Comparison of ENCODE assay signal across 8 cellular contexts in genomic region chr11:64306876-64307622, GRCh38. TPM values are rescaled to one million over a fixed set of nuclear protein-coding genes. Genes with fewer than 3 reads are reported as not detected.
DNase-seq lines count a peak whose midpoint lies in the region; TF ChIP-seq lines count a peak whose summit lies in the region.

No MANE protein-coding gene starts in this region.

- no peak overlapping the region for H2AFZ ChIP-seq in neural progenitor cell (replicated peaks)

- peak overlapping the region; percentile 66 for H3K27ac ChIP-seq in CD4-positive, alpha-beta memory T cell (ENCODE audit: low read depth, low read length)
- H3K27ac ChIP-seq in neural progenitor cell = no peak overlapping the region

- no peaks in the 10 kb centered on the region for H3K27me3 ChIP-seq in CD4-positive, alpha-beta memory T cell (ENCODE audit: insufficient read depth, low read length)
- H3K27me3 ChIP-seq in NT2/D1 (ENCODE audit: insufficient read depth, insufficient read length) (peaks cover under 1% of the 10 kb centered on the region), neural progenitor cell (peaks cover 22% of the 10 kb centered on the region)

- peak overlapping the region; percentile 95 for H3K4me2 ChIP-seq in neural progenitor cell

- H3K4me3 ChIP-seq in CD4-positive, alpha-beta memory T cell (ENCODE audit: low read length in 2 of 2) = peak overlapping the region; percentile 33 to 75
- peak overlapping the region; percentile 82 for H3K4me3 ChIP-seq in NT2/D1 (ENCODE audit: insufficient read length, low read depth)
- H3K4me3 ChIP-seq in epithelial cell of proximal tubule (ENCODE audit: low read depth, low read length) = peak overlapping the region; percentile 82
- peak overlapping the region; percentile 87 for H3K4me3 ChIP-seq in neural progenitor cell

- H3K27me3 Mint-ChIP-seq in CD4-positive, alpha-beta memory T cell = peaks cover 0 to 1% of the 10 kb centered on the region in 2 donors
- H3K27me3 Mint-ChIP-seq in neural progenitor cell (ENCODE audit: insufficient read depth, low read depth) = peaks cover 13% of the 10 kb centered on the region

- H3K4me3 Mint-ChIP-seq in CD4-positive, alpha-beta memory T cell = peak overlapping the region; percentile 88 to 96 (median 94)
- H3K4me3 Mint-ChIP-seq in neural progenitor cell = peak overlapping the region; percentile 95

- DNase-seq in CD4-positive, alpha-beta memory T cell = no peak
- DNase-seq in NT2/D1 (ENCODE audit: low read depth, low spot score) (no peak), epithelial cell of proximal tubule (ENCODE audit: low read depth) (no peak), neural progenitor cell (ENCODE audit: low spot score) (peak; percentile 46), GM13976 (ENCODE audit: low spot score) (no peak), kidney glomerular epithelial cell (lab: John Stamatoyannopoulos, UW) (no peak), NCI-H1092 treated with DMSO at 0.1 percent for 48 hours (lab: John Stamatoyannopoulos, UW) (no peak), H4 (ENCODE audit: low spot score) (no peak)

- in situ Hi-C loops in GM13976 (cut with MboI; ENCODE audit: low sequenced_read_pairs, unreplicated experiment) = no loop called here

- H4K20me1 ChIP-seq in neural progenitor cell (ENCODE audit: low read depth) = peaks cover 18% of the 10 kb centered on the region

- intact Hi-C loops in CD4-positive, alpha-beta memory T cell (cut with micrococcal nuclease) = loop anchor here (10.0 kb wide), 1 partner anchor 302 kb away; no protein-coding TSS in a partner anchor

- H3F3A ChIP-seq in neural progenitor cell (ENCODE audit: low read depth) = peaks cover 14% of the 10 kb centered on the region

- H3K79me2 ChIP-seq in neural progenitor cell (ENCODE audit: low read depth) = peaks cover 18% of the 10 kb centered on the region

- H3K27ac Mint-ChIP-seq in CD4-positive, alpha-beta memory T cell = peak overlapping the region in 5 of 7 donors; percentile 19 to 95 (median 57)
- no peak overlapping the region for H3K27ac Mint-ChIP-seq in neural progenitor cell

- H3K4me1 ChIP-seq in CD4-positive, alpha-beta memory T cell (ENCODE audit: insufficient read depth, low read length) = peaks cover 22% of the 10 kb centered on the region
- H3K4me1 ChIP-seq in NT2/D1 (ENCODE audit: insufficient read depth, insufficient read length) (peaks cover 15% of the 10 kb centered on the region), neural progenitor cell (peaks cover 10% of the 10 kb centered on the region)

- peaks cover 0 to 15% of the 10 kb centered on the region in 2 donors for H3K36me3 Mint-ChIP-seq in CD4-positive, alpha-beta memory T cell
- no peaks in the 10 kb centered on the region for H3K36me3 Mint-ChIP-seq in neural progenitor cell

- no peaks in the 10 kb centered on the region for H3K36me3 ChIP-seq in CD4-positive, alpha-beta memory T cell (ENCODE audit: insufficient read depth, low read length)
- H3K36me3 ChIP-seq in NT2/D1 (ENCODE audit: insufficient read depth, insufficient read length, low read length) = peaks cover 18% of the 10 kb centered on the region
- H3K36me3 ChIP-seq in neural progenitor cell = no peaks in the 10 kb centered on the region

- POLR2A ChIA-PET in CD4-positive, alpha-beta memory T cell (lab: Charles Lee; ENCODE audit: partially characterized antibody) = interaction anchor here (1.2 to 8.6 kb wide), 5 partner anchors 10 to 101 kb away, joined by 3 to 192 read pairs (median 124); partner anchors contain the start of genes BAD, FERMT3, GPR137 and PRDX5

- peak overlapping the region; percentile 97 for H3K9ac ChIP-seq in NT2/D1 (ENCODE audit: insufficient read length, low read depth)
- H3K9ac ChIP-seq in neural progenitor cell = peak overlapping the region; percentile 44

- no peaks in the 10 kb centered on the region for H3K9me3 Mint-ChIP-seq in CD4-positive, alpha-beta memory T cell
- H3K9me3 Mint-ChIP-seq in neural progenitor cell = no peaks in the 10 kb centered on the region

- no peaks in the 10 kb centered on the region for H3K9me3 ChIP-seq in CD4-positive, alpha-beta memory T cell (ENCODE audit: control insufficient read depth in 1 of 2, low read length in 2 of 2)
- H3K9me3 ChIP-seq in NT2/D1 (ENCODE audit: insufficient read depth, low read length) = no peaks in the 10 kb centered on the region
- no peaks in the 10 kb centered on the region for H3K9me3 ChIP-seq in neural progenitor cell (ENCODE audit: low read depth)

- H3K4me1 Mint-ChIP-seq in CD4-positive, alpha-beta memory T cell = peaks cover 10 to 31% (median 22%) of the 10 kb centered on the region in 4 donors
- H3K4me1 Mint-ChIP-seq in neural progenitor cell = peaks cover 16% of the 10 kb centered on the region

- CTCF ChIA-PET in CD4-positive, alpha-beta memory T cell (lab: Charles Lee; ENCODE audit: partially characterized antibody) = interaction anchor here (6.8 to 7.8 kb wide), 2 partner anchors 10 to 60 kb away, joined by 54 to 121 read pairs; partner anchors contain the start of genes PLCB3, PPP1R14B, PRDX5 and TRMT112

- TF ChIP-seq CTCF in epithelial cell of proximal tubule (conservative IDR thresholded peaks at IDR 0.05; ENCODE audit: low read depth, low read length) (no peak), neural progenitor cell (IDR thresholded peaks at IDR 0.05) (no peak), GM13976 (IDR thresholded peaks at IDR 0.05; ENCODE audit: borderline replicate concordance, control extremely low read depth, extremely low read depth, insufficient read depth, missing control alignments) (no peak)

RNA-seq across cellular contexts. Expression of gene ESRRA, which starts 1.7 kb away (rescaled TPM):
- 10 to 100 TPM; 29.5 to 31.9 TPM for total RNA-seq in CD4-positive, alpha-beta memory T cell
- polyA plus RNA-seq in CD4-positive, alpha-beta memory T cell = 10 to 100 TPM in 1 of 2 donors, 1 to 10 TPM in 1; 4.4 to 12.4 TPM
- total RNA-seq in epithelial cell of proximal tubule (47.2 and 61.9 TPM in 2 replicates), neural progenitor cell (ENCODE audit: low replicate concordance) (5.5 and 22.0 TPM in 2 replicates)
- total RNA-seq in H4 (2014; rRNA removed; shearing (Covaris generic)) = 16.2 and 28.2 TPM in 2 replicates

RNA-seq across cellular contexts. Expression of gene CATSPERZ, which starts 6.9 kb away (rescaled TPM):
- not detected for total RNA-seq in CD4-positive, alpha-beta memory T cell
- polyA plus RNA-seq in CD4-positive, alpha-beta memory T cell = not detected
- total RNA-seq in epithelial cell of proximal tubule = not detected in 2 replicates
- 0.22 TPM in 1 of 2 replicates, not detected in the other for total RNA-seq in neural progenitor cell (ENCODE audit: low replicate concordance)
- total RNA-seq in H4 (2014; rRNA removed; shearing (Covaris generic)) = not detected in 2 replicates

RNA-seq across cellular contexts. Expression of gene TRMT112, which starts 10.3 kb away (rescaled TPM):
- 100 to 1,000 TPM; 171 to 174 TPM for total RNA-seq in CD4-positive, alpha-beta memory T cell
- 100 to 1,000 TPM; 413 to 516 TPM for polyA plus RNA-seq in CD4-positive, alpha-beta memory T cell
- total RNA-seq in epithelial cell of proximal tubule (359 and 470 TPM in 2 replicates), neural progenitor cell (ENCODE audit: low replicate concordance) (257 and 284 TPM in 2 replicates)
- total RNA-seq in H4 (2014; rRNA removed; shearing (Covaris generic)) = 511 and 714 TPM in 2 replicates

RNA-seq across cellular contexts. Expression of gene PRDX5, which starts 10.9 kb away (rescaled TPM):
- total RNA-seq in CD4-positive, alpha-beta memory T cell = 10 to 100 TPM; 57.6 to 58.7 TPM
- polyA plus RNA-seq in CD4-positive, alpha-beta memory T cell = 100 to 1,000 TPM; 164 to 251 TPM
- total RNA-seq in epithelial cell of proximal tubule (284 and 357 TPM in 2 replicates), neural progenitor cell (ENCODE audit: low replicate concordance) (111 and 182 TPM in 2 replicates)
- 186 and 206 TPM in 2 replicates for total RNA-seq in H4 (2014; rRNA removed; shearing (Covaris generic))

RNA-seq across cellular contexts. Expression of gene KCNK4, which starts 15.9 kb away (rescaled TPM):
- total RNA-seq in CD4-positive, alpha-beta memory T cell = not detected
- polyA plus RNA-seq in CD4-positive, alpha-beta memory T cell = not detected
- total RNA-seq in epithelial cell of proximal tubule (0.51 TPM in 1 of 2 replicates, not detected in the other), neural progenitor cell (ENCODE audit: low replicate concordance) (0.19 TPM in 1 of 2 replicates, not detected in the other)
- not detected in 2 replicates for total RNA-seq in H4 (2014; rRNA removed; shearing (Covaris generic))
